In genomic region chr1:15342568-15342967, GRCh38 we compare ENCODE assay signal across 17 cellular contexts.
DNase-seq lines count a peak whose midpoint lies in the region; ATAC-seq and TF ChIP-seq lines count a peak whose summit lies in the region.
"Had no signal": no experiment of that assay in that cellular context is flagged by ENCODE, and none has a peak within 500 bp of the region (broad histone marks: within the 10 kb centered on the region; RNA-seq: fewer than 3 reads in every experiment).

No MANE protein-coding gene starts in this region.

- H3K4me3 ChIP-seq in CD4-positive, alpha-beta memory T cell (ENCODE audit: low read length in 2 of 2): no peak overlapping the region
- no peak overlapping the region for H3K4me3 ChIP-seq in RWPE2 (ENCODE audit: severe bottlenecking)
- no peak overlapping the region for H3K4me3 ChIP-seq in gastrocnemius medialis
- H3K4me3 ChIP-seq: coronary artery, stomach had no signal

- no peaks in the 10 kb centered on the region for H3K9me3 ChIP-seq in CD4-positive, alpha-beta memory T cell (ENCODE audit: control insufficient read depth in 1 of 2, low read length in 2 of 2)
- H3K9me3 ChIP-seq in RWPE2 (ENCODE audit: severe bottlenecking) (no peaks in the 10 kb centered on the region), gastrocnemius medialis (no peaks in the 10 kb centered on the region)
- H3K9me3 ChIP-seq: Caco-2, stomach had no signal

- in situ Hi-C loops in gastrocnemius medialis (cut with MboI; ENCODE audit: low sequenced_read_pairs in 4 of 4): no loop called here

- H3K9me3 Mint-ChIP-seq in CD4-positive, alpha-beta memory T cell: no peaks in the 10 kb centered on the region
- H3K9me3 Mint-ChIP-seq in effector memory CD8-positive, alpha-beta T cell: peaks cover 2 to 8% of the 10 kb centered on the region in 2 donors
- H3K9me3 Mint-ChIP-seq in natural killer cell treated with Interleukin-12 subunit alpha and Interleukin-12 subunit beta and Interleukin-15 and Interleukin-18, amount 100 ng/mL, for 72 hours: no peaks in the 10 kb centered on the region
- H3K9me3 Mint-ChIP-seq: activated naive CD4-positive, alpha-beta T cell treated with anti-CD3 and anti-CD28 coated beads for 36 hours; memory B cell had no signal

- no peaks in the 10 kb centered on the region for H3K36me3 ChIP-seq in CD4-positive, alpha-beta memory T cell (ENCODE audit: insufficient read depth, low read length)
- H3K36me3 ChIP-seq in RWPE2 (ENCODE audit: low read depth): no peaks in the 10 kb centered on the region
- no peaks in the 10 kb centered on the region for H3K36me3 ChIP-seq in gastrocnemius medialis
- H3K36me3 ChIP-seq: stomach had no signal

- peaks cover 55% of the 10 kb centered on the region for H3K4me1 ChIP-seq in CD4-positive, alpha-beta memory T cell (ENCODE audit: insufficient read depth, low read length)
- peaks cover 32% of the 10 kb centered on the region for H3K4me1 ChIP-seq in RWPE2 (ENCODE audit: insufficient read depth, poor library complexity, severe bottlenecking)
- H3K4me1 ChIP-seq in gastrocnemius medialis: peaks cover 0 to 3% of the 10 kb centered on the region in 2 donors
- H3K4me1 ChIP-seq: Caco-2 had no signal

- peaks cover 1 to 13% of the 10 kb centered on the region in 2 donors for H3K27me3 Mint-ChIP-seq in CD4-positive, alpha-beta memory T cell
- H3K27me3 Mint-ChIP-seq in effector memory CD8-positive, alpha-beta T cell: no peaks in the 10 kb centered on the region
- H3K27me3 Mint-ChIP-seq in natural killer cell treated with Interleukin-12 subunit alpha and Interleukin-12 subunit beta and Interleukin-15 and Interleukin-18, amount 100 ng/mL, for 72 hours: no peaks in the 10 kb centered on the region

- peak overlapping the region; percentile 10 for H3K27ac ChIP-seq in CD4-positive, alpha-beta memory T cell (ENCODE audit: low read depth, low read length)
- peak overlapping the region; percentile 53 for H3K27ac ChIP-seq in RWPE2 (ENCODE audit: poor library complexity, severe bottlenecking)
- no peak overlapping the region for H3K27ac ChIP-seq in gastrocnemius medialis
- H3K27ac ChIP-seq: coronary artery had no signal

- peak overlapping the region in 2 of 7 donors; percentile 19 to 51 for H3K27ac Mint-ChIP-seq in CD4-positive, alpha-beta memory T cell
- peak overlapping the region; percentile 90 to 94 for H3K27ac Mint-ChIP-seq in effector memory CD8-positive, alpha-beta T cell
- H3K27ac Mint-ChIP-seq in natural killer cell treated with Interleukin-12 subunit alpha and Interleukin-12 subunit beta and Interleukin-15 and Interleukin-18, amount 100 ng/mL, for 72 hours: peak overlapping the region in 1 of 2 donors; percentile 80
- H3K27ac Mint-ChIP-seq: activated naive CD4-positive, alpha-beta T cell treated with anti-CD3 and anti-CD28 coated beads for 36 hours; memory B cell had no signal

- TF ChIP-seq POLR2A in gastrocnemius medialis (IDR thresholded peaks at IDR 0.05): no peak

- H3K36me3 Mint-ChIP-seq in CD4-positive, alpha-beta memory T cell: no peaks in the 10 kb centered on the region
- peaks cover 4% of the 10 kb centered on the region for H3K36me3 Mint-ChIP-seq in effector memory CD8-positive, alpha-beta T cell (ENCODE audit: insufficient read depth)
- H3K36me3 Mint-ChIP-seq in natural killer cell treated with Interleukin-12 subunit alpha and Interleukin-12 subunit beta and Interleukin-15 and Interleukin-18, amount 100 ng/mL, for 72 hours: no peaks in the 10 kb centered on the region
- H3K36me3 Mint-ChIP-seq: memory B cell had no signal

- peaks cover 28 to 64% (median 46%) of the 10 kb centered on the region in 4 donors for H3K4me1 Mint-ChIP-seq in CD4-positive, alpha-beta memory T cell
- H3K4me1 Mint-ChIP-seq in effector memory CD8-positive, alpha-beta T cell (ENCODE audit: low read depth in 2 of 2): peaks cover 60 to 77% of the 10 kb centered on the region in 2 donors
- peaks cover 69 to 73% of the 10 kb centered on the region in 2 donors for H3K4me1 Mint-ChIP-seq in natural killer cell treated with Interleukin-12 subunit alpha and Interleukin-12 subunit beta and Interleukin-15 and Interleukin-18, amount 100 ng/mL, for 72 hours (ENCODE audit: low read depth in 2 of 2)

- H3K4me3 Mint-ChIP-seq in CD4-positive, alpha-beta memory T cell: peak overlapping the region in 1 of 8 donors; percentile 51
- H3K4me3 Mint-ChIP-seq in effector memory CD8-positive, alpha-beta T cell: peak overlapping the region; percentile 74 to 82
- peak overlapping the region; percentile 72 for H3K4me3 Mint-ChIP-seq in natural killer cell treated with Interleukin-12 subunit alpha and Interleukin-12 subunit beta and Interleukin-15 and Interleukin-18, amount 100 ng/mL, for 72 hours
- H3K4me3 Mint-ChIP-seq: activated naive CD4-positive, alpha-beta T cell treated with anti-CD3 and anti-CD28 coated beads for 36 hours; memory B cell had no signal

- CTCF ChIA-PET in CD4-positive, alpha-beta memory T cell (lab: Charles Lee; ENCODE audit: partially characterized antibody): interaction anchor here (0.8 to 1.2 kb wide), 3 partner anchors 19 to 74 kb away, joined by 3 to 4 read pairs (median 4); no protein-coding TSS in a partner anchor

- DNase-seq in CD4-positive, alpha-beta memory T cell: no peak
- DNase-seq in RWPE2 (ENCODE audit: low spot score) (no peak), gastrocnemius medialis (no peak), activated gamma-delta T cell treated with Interleukin-2 at 50 U/mL for 16 hours (no peak)
- DNase-seq in effector memory CD8-positive, alpha-beta T cell: no peak
- no peak for DNase-seq in natural killer cell treated with Interleukin-12 subunit alpha and Interleukin-12 subunit beta and Interleukin-15 and Interleukin-18, amount 100 ng/mL, for 72 hours (ENCODE audit: low spot score)
- no peak for DNase-seq in activated naive CD4-positive, alpha-beta T cell treated with Interleukin-2 at 50 U/mL for 16 hours
- no peak for DNase-seq in activated CD4-positive, alpha-beta T cell treated with anti-CD3 and anti-CD28 coated beads for 48 hours
- DNase-seq: activated naive CD4-positive, alpha-beta T cell treated with anti-CD3 and anti-CD28 coated beads for 36 hours; Caco-2; erythroblast; NCI-H1694 treated with DMSO at 0.1 percent for 48 hours; NCI-H345; retina; stomach had no signal

- intact Hi-C loops in CD4-positive, alpha-beta memory T cell (cut with micrococcal nuclease): no loop called here
- intact Hi-C loops in gastrocnemius medialis (cut with DNase I; ENCODE audit: low total_unique reads): no loop called here

- ATAC-seq in RWPE2 (ENCODE audit: low read depth) (no peak), gastrocnemius medialis (no peak)
- no peak for ATAC-seq in effector memory CD8-positive, alpha-beta T cell (replicated peaks)
- ATAC-seq in natural killer cell treated with Interleukin-12 subunit alpha and Interleukin-12 subunit beta and Interleukin-15 and Interleukin-18, amount 100 ng/mL, for 72 hours: no peak

- TF ChIP-seq CTCF in RWPE2 (IDR thresholded peaks at IDR 0.05; ENCODE audit: poor library complexity, severe bottlenecking) (no peak), gastrocnemius medialis (IDR thresholded peaks at IDR 0.05 in 4 of 5, conservative IDR thresholded peaks at IDR 0.05 in 1 of 5) (no peak)

- POLR2A ChIA-PET in CD4-positive, alpha-beta memory T cell (lab: Charles Lee; ENCODE audit: partially characterized antibody): interaction anchor here (2.5 kb wide), 1 partner anchor 68 kb away, joined by 9 read pairs; the partner anchor contains the start of gene EFHD2

- no peaks in the 10 kb centered on the region for H3K27me3 ChIP-seq in CD4-positive, alpha-beta memory T cell (ENCODE audit: insufficient read depth, low read length)
- H3K27me3 ChIP-seq in RWPE2 (ENCODE audit: insufficient read depth, poor library complexity, severe bottlenecking): no peaks in the 10 kb centered on the region
- peaks cover 3 to 8% (median 3%) of the 10 kb centered on the region in 3 donors for H3K27me3 ChIP-seq in gastrocnemius medialis
- H3K27me3 ChIP-seq: stomach had no signal

Comparison
In these comparisons a context has a peak if more than half of its experiments do, and no peak if none do; other contexts are left out.
1. H3K27ac ChIP-seq: peak in CD4-positive, alpha-beta memory T cell (single experiment) and RWPE2 (single experiment); none in gastrocnemius medialis (0 of 4).